Comparison of ENCODE assay signal across 28 cellular contexts in the genomic region with DNA sequence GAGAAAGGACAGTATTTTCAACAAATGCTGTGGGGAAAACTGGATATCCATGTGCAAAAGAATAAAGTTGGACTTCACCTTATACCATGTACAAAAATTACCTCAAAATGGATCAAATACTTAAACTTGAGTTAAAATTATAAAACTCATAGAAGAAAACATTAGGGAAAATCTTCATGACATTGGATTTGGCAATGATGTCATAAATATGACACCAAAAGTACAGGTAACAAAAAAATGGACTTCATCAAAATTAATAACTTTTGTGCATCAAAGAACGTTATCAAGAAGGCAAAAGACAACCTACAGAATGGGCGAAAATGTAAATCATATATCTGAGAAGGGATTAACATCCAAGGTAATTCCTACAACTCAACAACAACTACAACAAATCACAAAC.
"Had no signal": no experiment of that assay in that cellular context is flagged by ENCODE, and none has a peak within 500 bp of the region (broad histone marks: within the 10 kb centered on the region; RNA-seq: fewer than 3 reads in every experiment).

No MANE protein-coding gene starts in this region.

- H3K36me3 ChIP-seq: colonic mucosa, gastrocnemius medialis had no signal

- FAIRE-seq: colon, endometrium, endothelial cell of umbilical vein, frontal cortex had no signal

- H3K27me3 ChIP-seq: colonic mucosa, dorsolateral prefrontal cortex, esophagus muscularis mucosa, esophagus squamous epithelium, foreskin keratinocyte, gastrocnemius medialis, gastroesophageal sphincter, heart left ventricle, heart right ventricle had no signal

- H3K4me3 ChIP-seq: colonic mucosa, coronary artery, dorsolateral prefrontal cortex, esophagus muscularis mucosa, esophagus squamous epithelium, gastrocnemius medialis, gastroesophageal sphincter, heart left ventricle, heart right ventricle had no signal

- H3K9me3 ChIP-seq: colonic mucosa had no signal

- DNase-seq: colonic mucosa; cortex of kidney; dermis blood vessel endothelial cell; dorsolateral prefrontal cortex; effector CD4-positive, alpha-beta T cell; effector CD8-positive, alpha-beta T cell; effector memory CD4-positive, alpha-beta T cell; effector memory CD8-positive, alpha-beta T cell; endodermal cell; erythroblast; esophagus squamous epithelium; foreskin fibroblast; foreskin keratinocyte; foreskin melanocyte; gastrocnemius medialis; glutamatergic neuron; head of caudate nucleus; heart left ventricle; heart right ventricle had no signal

- H3K4me1 ChIP-seq: colonic mucosa, esophagus muscularis mucosa, esophagus squamous epithelium, foreskin keratinocyte, gastrocnemius medialis, gastroesophageal sphincter, heart left ventricle, heart right ventricle had no signal

- ATAC-seq: effector memory CD8-positive, alpha-beta T cell; esophagus mucosa; foreskin keratinocyte; gastrocnemius medialis; gastroesophageal sphincter; heart left ventricle; heart right ventricle had no signal

- H3K27ac ChIP-seq: colonic mucosa, coronary artery, dorsolateral prefrontal cortex, epithelial cell of prostate, esophagus muscularis mucosa, esophagus squamous epithelium, foreskin keratinocyte, gastrocnemius medialis, gastroesophageal sphincter, heart left ventricle, heart right ventricle had no signal
